In genomic region chr19:55635334-55635717, GRCh38 we compare ENCODE assay signal across 6 cellular contexts. TPM values are rescaled to one million over a fixed set of nuclear protein-coding genes. Genes with fewer than 3 reads are reported as not detected.
DNase-seq lines count a peak whose midpoint lies in the region; ATAC-seq and TF ChIP-seq lines count a peak whose summit lies in the region.

No MANE protein-coding gene starts in this region.

- peaks cover 4% of the 10 kb centered on the region for H3K9me3 Mint-ChIP-seq in glutamatergic neuron (ENCODE audit: unreplicated experiment)

- peak overlapping the region; percentile 94 for H3K27ac Mint-ChIP-seq in glutamatergic neuron (ENCODE audit: unreplicated experiment)

- H3K27me3 ChIP-seq in thoracic aorta (replicated peaks; ENCODE audit: insufficient read depth), result no peaks in the 10 kb centered on the region

- H3K9me3 ChIP-seq in thoracic aorta, result no peaks in the 10 kb centered on the region

- no peaks in the 10 kb centered on the region for H3K36me3 Mint-ChIP-seq in glutamatergic neuron (ENCODE audit: unreplicated experiment)

- no peak for TF ChIP-seq CTCF in glutamatergic neuron (IDR thresholded peaks at IDR 0.05; ENCODE audit: partially characterized antibody, unreplicated experiment)
- no peak for TF ChIP-seq CTCF in thoracic aorta (IDR thresholded peaks at IDR 0.05)

- peaks cover 20% of the 10 kb centered on the region for H3K4me1 Mint-ChIP-seq in glutamatergic neuron (ENCODE audit: low read depth, unreplicated experiment)

- H3K27ac ChIP-seq in thoracic aorta, result peak overlapping the region; percentile 100

- H3K36me3 ChIP-seq in thoracic aorta, result peaks cover 4% of the 10 kb centered on the region

- peak; percentile 22 to 37 for ATAC-seq in activated CD4-positive, CD25-positive, alpha-beta regulatory T cell treated with anti-CD3 and anti-CD28 coated beads, Interleukin-2, amount 50 U/mL, for 24 hours
- ATAC-seq in thoracic aorta (ENCODE audit: insufficient number of reproducible peaks, low FRiP score, low read depth) (no peak), GM19035 (IDR thresholded peaks at IDR 0.05; ENCODE audit: unreplicated experiment) (no peak)

- peaks cover 14% of the 10 kb centered on the region for H3K27me3 Mint-ChIP-seq in glutamatergic neuron (ENCODE audit: unreplicated experiment)

- peaks cover 43 to 54% of the 10 kb centered on the region in 2 donors for H3K4me1 ChIP-seq in thoracic aorta (ENCODE audit: control insufficient read depth in 1 of 2, low read depth in 2 of 2)

- H3K4me3 Mint-ChIP-seq in glutamatergic neuron (ENCODE audit: unreplicated experiment), result peak overlapping the region; percentile 98

- peak overlapping the region; percentile 100 for H3K4me3 ChIP-seq in thoracic aorta

- DNase-seq in activated CD4-positive, CD25-positive, alpha-beta regulatory T cell (lab: John Stamatoyannopoulos, UW), result no peak
- no peak for DNase-seq in glutamatergic neuron
- no peak for DNase-seq in thoracic aorta (ENCODE audit: low spot score)
- DNase-seq in C1 segment of cervical spinal cord (lab: John Stamatoyannopoulos, UW), result no peak

RNA-seq across cellular contexts. Expression of gene ZNF580, which starts 5.5 kb away (rescaled TPM):
- total RNA-seq in glutamatergic neuron (ENCODE audit: unreplicated experiment) (43.6 TPM), thoracic aorta (10 to 100 TPM; 46.0 to 65.5 TPM)

RNA-seq across cellular contexts. Expression of gene ZNF581, which starts 8.1 kb away (rescaled TPM):
- total RNA-seq in glutamatergic neuron (ENCODE audit: unreplicated experiment) (31.0 TPM), thoracic aorta (10 to 100 TPM in 1 of 2 donors, 1 to 10 TPM in 1; 6.7 to 23.8 TPM)

RNA-seq across cellular contexts. Expression of gene ZNF784, which starts 11.0 kb away (rescaled TPM):
- 8.4 TPM for total RNA-seq in glutamatergic neuron (ENCODE audit: unreplicated experiment)
- 10 to 100 TPM in 1 of 2 donors, 1 to 10 TPM in 1; 8.5 to 13.0 TPM for total RNA-seq in thoracic aorta

RNA-seq across cellular contexts. Expression of gene CCDC106, which starts 12.7 kb away (rescaled TPM):
- total RNA-seq in glutamatergic neuron (ENCODE audit: unreplicated experiment) (32.1 TPM), thoracic aorta (10 to 100 TPM; 10.5 to 14.8 TPM)

RNA-seq across cellular contexts. Expression of gene U2AF2, which starts 19.5 kb away (rescaled TPM):
- total RNA-seq in glutamatergic neuron (ENCODE audit: unreplicated experiment) (216 TPM), thoracic aorta (100 to 1,000 TPM in 1 of 2 donors, 10 to 100 TPM in 1; 77.3 to 106 TPM)

Comparison
In these comparisons a context has a peak if more than half of its experiments do, and no peak if none do; other contexts are left out.
1. ATAC-seq: peak in activated CD4-positive, CD25-positive, alpha-beta regulatory T cell treated with anti-CD3 and anti-CD28 coated beads, Interleukin-2, amount 50 U/mL, for 24 hours (2 of 2); none in thoracic aorta (single experiment) and GM19035 (single experiment).